In genomic region chr3:19885468-19885867, GRCh38 we compare ENCODE assay signal across 8 cellular contexts. TPM values are rescaled to one million over a fixed set of nuclear protein-coding genes. Genes with fewer than 3 reads are reported as not detected.
DNase-seq lines count a peak whose midpoint lies in the region; ATAC-seq and TF ChIP-seq lines count a peak whose summit lies in the region.

No MANE protein-coding gene starts in this region.

- in situ Hi-C loops in KBM-7 (cut with MboI; ENCODE audit: low pct_unique_long_range_greater_than_20kb, low sequenced_read_pairs) = no loop called here

- H3K9me3 ChIP-seq in tibial artery (no peaks in the 10 kb centered on the region), MG63 (no peaks in the 10 kb centered on the region)

- DNase-seq in AG08396 (ENCODE audit: low spot score) (peak; percentile 41), GM12864 (ENCODE audit: low read depth) (peak; percentile 8), KBM-7 (peak; percentile 40), hepatic stellate cell (ENCODE audit: low spot score) (peak; percentile 40), tibial artery (no peak), MG63 (no peak)

- H3K27me3 ChIP-seq in tibial artery = no peaks in the 10 kb centered on the region
- no peaks in the 10 kb centered on the region for H3K27me3 ChIP-seq in MG63

- intact Hi-C loops in tibial artery (cut with DNase I; ENCODE audit: low total_unique reads) = loop anchor here (5.0 kb wide), 1 partner anchor 62 kb away; the partner anchor contains the start of gene RAB5A

- TF ChIP-seq CTCF in GM12864 (IDR thresholded peaks at IDR 0.05; ENCODE audit: low read depth, low read length, missing control alignments) (peak; percentile 54), VCaP (conservative IDR thresholded peaks at IDR 0.05) (peak; percentile 74), tibial artery (IDR thresholded peaks at IDR 0.05) (peak; percentile 25 to 46)

- H3K36me3 ChIP-seq in tibial artery (no peaks in the 10 kb centered on the region), MG63 (no peaks in the 10 kb centered on the region)

- H3K27ac ChIP-seq in VCaP (no peak overlapping the region), tibial artery (no peak overlapping the region)

- H3K4me1 ChIP-seq in tibial artery = peaks cover 0 to 16% (median 11%) of the 10 kb centered on the region in 4 donors

- no peak overlapping the region for H3K4me3 ChIP-seq in GM12864 (ENCODE audit: low read depth, low read length)
- no peak overlapping the region for H3K4me3 ChIP-seq in tibial artery
- no peak overlapping the region for H3K4me3 ChIP-seq in MG63

- no peak for ATAC-seq in HG03571 (IDR thresholded peaks at IDR 0.05; ENCODE audit: unreplicated experiment)

RNA-seq across cellular contexts. Expression of gene EFHB, which starts 48.5 kb away (rescaled TPM):
- total RNA-seq in MG63 (2014; rRNA removed; shearing (Covaris generic); ENCODE audit: low replicate concordance) = not detected in 2 replicates

Comparison
In these comparisons a context has a peak if more than half of its experiments do, and no peak if none do; other contexts are left out.
1. DNase-seq: peak in AG08396 (single experiment), GM12864 (single experiment), KBM-7 (single experiment) and hepatic stellate cell (single experiment); none in tibial artery (0 of 2) and MG63 (single experiment).
2. Peak in every context shown above with its lines, with median percentiles within 50 percentile points of each other: CTCF ChIP-seq.